20 cellular contexts compared by ENCODE assay signal in genomic region chr15:33872761-33873106, GRCh38.
DNase-seq lines count a peak whose midpoint lies in the region; ATAC-seq and TF ChIP-seq lines count a peak whose summit lies in the region.
"Had no signal": no experiment of that assay in that cellular context is flagged by ENCODE, and none has a peak within 500 bp of the region (broad histone marks: within the 10 kb centered on the region; RNA-seq: fewer than 3 reads in every experiment).

No MANE protein-coding gene starts in this region.

- no peak overlapping the region for H2AFZ ChIP-seq in neuronal stem cell (ENCODE audit: low read length)

- H3K27me3 ChIP-seq in cardiac muscle cell (no peaks in the 10 kb centered on the region), right cardiac atrium (ENCODE audit: control insufficient read depth, insufficient read depth) (no peaks in the 10 kb centered on the region), neuronal stem cell (ENCODE audit: control insufficient read depth in 3 of 3, insufficient read depth in 3 of 3, low read depth in 1 of 3, low read length in 3 of 3) (no peaks in the 10 kb centered on the region)
- H3K27me3 ChIP-seq: BLaER1 treated with 17β-estradiol and CSF1 and Interleukin-3, amounts not matched to agents 10 nM and 100 nM had no signal

- no peak overlapping the region for H4K8ac ChIP-seq in neuronal stem cell (ENCODE audit: low read depth, low read length)

- DNase-seq in cardiac muscle cell (ENCODE audit: low read depth in 1 of 2, low spot score in 1 of 2) (no peak), right cardiac atrium (no peak), neuronal stem cell (ENCODE audit: low spot score) (no peak), NCI-H1694 treated with DMSO at 0.1 percent for 48 hours (lab: John Stamatoyannopoulos, UW) (no peak), DMS153 treated with DMSO at 0.1 percent for 48 hours (lab: John Stamatoyannopoulos, UW; ENCODE audit: unreplicated experiment) (no peak)
- DNase-seq: AML-193; Caco-2; Calu3; CD4-positive, alpha-beta T cell; CD8-positive, alpha-beta T cell; DMS53; DMS79; DND-41; EL; GDM1 had no signal

- H3K4me2 ChIP-seq in neuronal stem cell (ENCODE audit: insufficient read depth, low read length, poor library complexity, severe bottlenecking) = no peak overlapping the region
- H3K4me2 ChIP-seq: A549; BLaER1 treated with 17β-estradiol and CSF1 and Interleukin-3, amounts not matched to agents 10 nM and 100 nM had no signal

- no peaks in the 10 kb centered on the region for H3K36me3 ChIP-seq in cardiac muscle cell
- no peaks in the 10 kb centered on the region for H3K36me3 ChIP-seq in mesodermal cell (ENCODE audit: control insufficient read depth, insufficient read depth, low read length)
- H3K36me3 ChIP-seq in neuronal stem cell (replicated peaks in 1 of 2; ENCODE audit: control insufficient read depth in 2 of 2, insufficient read depth in 2 of 2, low read length in 2 of 2) = no peaks in the 10 kb centered on the region
- H3K36me3 ChIP-seq: BLaER1 treated with 17β-estradiol and CSF1 and Interleukin-3, amounts not matched to agents 10 nM and 100 nM had no signal

- no peak overlapping the region for H2BK120ac ChIP-seq in neuronal stem cell (ENCODE audit: low read depth, low read length)

- no peak overlapping the region for H2AK5ac ChIP-seq in neuronal stem cell (ENCODE audit: low read depth, low read length)

- intact Hi-C loops in right cardiac atrium (cut with DNase I) = no loop called here

- H4K91ac ChIP-seq in neuronal stem cell (ENCODE audit: low read depth, low read length, poor library complexity) = no peak overlapping the region

- no peak for TF ChIP-seq CTCF in cardiac muscle cell (IDR thresholded peaks at IDR 0.05; ENCODE audit: low read depth, low read length)

- no peak overlapping the region for H3K4me3 ChIP-seq in cardiac muscle cell
- H3K4me3 ChIP-seq in right cardiac atrium (ENCODE audit: low read length) = no peak overlapping the region
- no peak overlapping the region for H3K4me3 ChIP-seq in mesodermal cell (ENCODE audit: extremely low read depth, insufficient read depth, low read length, poor library complexity, severe bottlenecking)
- H3K4me3 ChIP-seq in neuronal stem cell (ENCODE audit: low read length in 2 of 2) = no peak overlapping the region
- H3K4me3 ChIP-seq: A549; BLaER1 treated with 17β-estradiol and CSF1 and Interleukin-3, amounts not matched to agents 10 nM and 100 nM had no signal

- H3K18ac ChIP-seq in neuronal stem cell (ENCODE audit: low read length) = no peak overlapping the region

- H2BK15ac ChIP-seq in neuronal stem cell (ENCODE audit: low read length) = no peak overlapping the region

- no peak overlapping the region for H3K23ac ChIP-seq in neuronal stem cell (ENCODE audit: low read depth, low read length, poor library complexity)

- H2BK12ac ChIP-seq in neuronal stem cell (ENCODE audit: low read length) = peak overlapping the region; percentile 17

- no peak overlapping the region for H3K4ac ChIP-seq in neuronal stem cell (ENCODE audit: low read length)

- H3K27ac ChIP-seq in cardiac muscle cell = peak overlapping the region; percentile 68
- no peak overlapping the region for H3K27ac ChIP-seq in right cardiac atrium (ENCODE audit: low read length)
- peak overlapping the region; percentile 23 for H3K27ac ChIP-seq in mesodermal cell (ENCODE audit: low read depth, low read length, severe bottlenecking)
- no peak overlapping the region for H3K27ac ChIP-seq in neuronal stem cell (replicated peaks; ENCODE audit: low read length)
- H3K27ac ChIP-seq: 22Rv1; A549; BLaER1 treated with 17β-estradiol and CSF1 and Interleukin-3, amounts not matched to agents 10 nM and 100 nM; C4-2B had no signal

- H3K14ac ChIP-seq in neuronal stem cell (ENCODE audit: low read length) = no peak overlapping the region

- H3K4me1 ChIP-seq in cardiac muscle cell (ENCODE audit: low read depth) (peaks cover 22% of the 10 kb centered on the region), right cardiac atrium (ENCODE audit: control insufficient read depth, insufficient read depth, low read length) (no peaks in the 10 kb centered on the region), mesodermal cell (ENCODE audit: control insufficient read depth, insufficient read depth, low read length, poor library complexity, severe bottlenecking) (peaks cover 15% of the 10 kb centered on the region), neuronal stem cell (ENCODE audit: control insufficient read depth in 2 of 2, insufficient read depth in 1 of 2, low read depth in 1 of 2, low read length in 2 of 2) (peaks cover 7 to 9% of the 10 kb centered on the region in 2 donors)
- H3K4me1 ChIP-seq: A549; BLaER1 treated with 17β-estradiol and CSF1 and Interleukin-3, amounts not matched to agents 10 nM and 100 nM; Caco-2 had no signal

- ATAC-seq in right cardiac atrium = no peak
- ATAC-seq: A549; CD8-positive, alpha-beta T cell had no signal

- no peaks in the 10 kb centered on the region for H3K79me1 ChIP-seq in neuronal stem cell (ENCODE audit: low read depth, low read length)

- 84% methylated on average over 9 of the region's 9 CpGs for WGBS in right cardiac atrium
- 72 to 89% methylated on average over 5 to 9 of the region's 9 CpGs for WGBS in mesodermal cell (ENCODE audit: insufficient coverage in 2 of 2), 2 experiments
- WGBS in neuronal stem cell (ENCODE audit: extremely low coverage in 2 of 2, insufficient read length in 2 of 2, insufficient replicate concordance in 1 of 2), 2 donors = no CpG with 5 or more reads among the region's 9 CpGs

- H3K9me3 ChIP-seq in cardiac muscle cell (ENCODE audit: low read depth) (no peaks in the 10 kb centered on the region), right cardiac atrium (ENCODE audit: control insufficient read depth, low read length) (no peaks in the 10 kb centered on the region), mesodermal cell (ENCODE audit: control insufficient read depth, low read length) (no peaks in the 10 kb centered on the region), neuronal stem cell (replicated peaks in 1 of 2; ENCODE audit: control insufficient read depth in 2 of 2, insufficient read depth in 1 of 2, low read depth in 1 of 2, low read length in 2 of 2) (peaks cover 0 to 1% of the 10 kb centered on the region in 2 donors)
- H3K9me3 ChIP-seq: A549; BLaER1 treated with 17β-estradiol and CSF1 and Interleukin-3, amounts not matched to agents 10 nM and 100 nM; Caco-2 had no signal

- H3K9ac ChIP-seq in neuronal stem cell (ENCODE audit: low read depth, low read length, poor library complexity) = no peak overlapping the region
- H3K9ac ChIP-seq: BLaER1 treated with 17β-estradiol and CSF1 and Interleukin-3, amounts not matched to agents 10 nM and 100 nM had no signal

- no peak overlapping the region for H2BK5ac ChIP-seq in neuronal stem cell (ENCODE audit: low read length)

Comparison
In these comparisons a context has a peak if more than half of its experiments do, and no peak if none do; other contexts are left out.
1. H3K27ac ChIP-seq: peak in cardiac muscle cell (single experiment) and mesodermal cell (single experiment); none in right cardiac atrium (single experiment) and neuronal stem cell (single experiment).